ENCODE assay signal across 10 cellular contexts in the genomic region with DNA sequence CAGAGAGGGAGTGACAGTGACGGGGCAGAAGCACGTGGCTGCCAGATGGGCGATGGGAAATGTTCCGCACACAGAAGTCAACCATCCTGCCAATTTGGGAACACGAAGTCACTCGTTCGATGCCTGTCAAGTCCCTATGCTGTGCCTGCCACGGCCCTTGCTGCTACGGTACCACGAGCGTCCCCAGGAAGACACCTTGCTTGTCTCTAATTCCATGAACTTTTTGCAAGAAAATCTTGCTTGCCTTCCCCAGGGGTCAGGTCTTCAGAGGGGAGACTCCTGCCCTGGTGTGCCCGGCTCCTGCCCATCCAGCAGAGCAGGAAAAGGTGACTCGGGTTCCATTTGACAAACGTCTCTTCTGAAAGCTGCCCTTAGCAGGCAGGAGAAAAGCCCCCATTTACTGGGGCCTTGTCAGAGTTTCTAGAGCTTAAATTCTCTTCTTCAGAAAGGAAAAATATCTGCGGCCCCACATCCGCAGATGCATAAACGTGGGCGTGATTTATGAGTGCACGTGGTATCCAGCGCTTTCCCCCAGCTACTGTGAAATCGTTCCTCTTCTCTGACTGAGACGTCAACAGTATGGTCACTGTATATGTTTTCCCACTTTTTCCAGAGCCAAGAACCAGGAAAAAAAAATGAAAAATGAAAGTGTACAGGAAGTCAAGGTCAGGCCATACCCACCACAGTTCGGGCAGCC. TPM values are rescaled to one million over a fixed set of nuclear protein-coding genes. Genes with fewer than 3 reads are reported as not detected.
DNase-seq lines count a peak whose midpoint lies in the region; ATAC-seq, FAIRE-seq and TF ChIP-seq lines count a peak whose summit lies in the region.
"Had no signal": no experiment of that assay in that cellular context is flagged by ENCODE, and none has a peak within 500 bp of the region (broad histone marks: within the 10 kb centered on the region; RNA-seq: fewer than 3 reads in every experiment).

No MANE protein-coding gene starts in this region.

- H3K36me3 Mint-ChIP-seq in T-helper 17 cell (ENCODE audit: low read depth) (no peaks in the 10 kb centered on the region), CD14-positive monocyte (no peaks in the 10 kb centered on the region), progenitor cell of endocrine pancreas (ENCODE audit: insufficient read depth) (no peaks in the 10 kb centered on the region)

- H2BK120ac ChIP-seq in H1 (replicated peaks; ENCODE audit: low read depth, low read length) = no peak overlapping the region

- no peak overlapping the region for H4K91ac ChIP-seq in H1 (replicated peaks; ENCODE audit: insufficient read length, low read length)

- H3K23me2 ChIP-seq in H1 (ENCODE audit: low read depth, low read length) = no peaks in the 10 kb centered on the region

- H3K4me1 ChIP-seq in H1 (replicated peaks in 1 of 4; ENCODE audit: control insufficient read depth in 3 of 4, insufficient read depth in 4 of 4, low read length in 3 of 4) = no peaks in the 10 kb centered on the region

- no peak overlapping the region for H3K14ac ChIP-seq in H1 (ENCODE audit: insufficient read length)

- no peak for TF ChIP-seq RAD21 in H1 (IDR thresholded peaks at IDR 0.05 in 1 of 2, conservative IDR thresholded peaks at IDR 0.05 in 1 of 2; ENCODE audit: low read depth in 2 of 2, low read length in 2 of 2)

- no peaks in the 10 kb centered on the region for H3K79me1 ChIP-seq in H1 (ENCODE audit: low read depth, low read length)

- CTCF ChIA-PET in GM10248 (lab: Yijun Ruan, JAX) (interaction anchor here (1.2 kb wide), 2 partner anchors 17 to 423 kb away, joined by 3 to 4 read pairs; a partner anchor contains a TSS), H1 (lab: Charles Lee; ENCODE audit: partially characterized antibody) (interaction anchor here (0.6 to 1.4 kb wide), 4 partner anchors 8 to 88 kb away, joined by 3 read pairs; a partner anchor contains a TSS)

- intact Hi-C loops in CD14-positive monocyte (cut with micrococcal nuclease) = no loop called here

- H3K9me3 ChIP-seq in T-helper 17 cell (ENCODE audit: control insufficient read depth, low read length, poor library complexity, severe bottlenecking) (no peaks in the 10 kb centered on the region), H1 (ENCODE audit: insufficient read depth in 2 of 2, low read depth in 1 of 2, low read length in 1 of 2) (no peaks in the 10 kb centered on the region)

- no peak overlapping the region for H2BK5ac ChIP-seq in H1 (ENCODE audit: low read depth, low read length)

- H4K5ac ChIP-seq in H1 (ENCODE audit: insufficient read length, low read depth, low read length) = no peak overlapping the region

- no peak overlapping the region for H2BK15ac ChIP-seq in H1 (ENCODE audit: low read length)

- H3K9ac ChIP-seq in H1 (replicated peaks in 1 of 4; ENCODE audit: extremely low read depth in 1 of 4, low read depth in 3 of 4, low read length in 3 of 4) = no peak overlapping the region

- 90% methylated on average over 23 of the region's 23 CpGs; no CpG with 5 or more reads in 1 of the 2 experiments for WGBS in H1 (ENCODE audit: extremely low coverage in 1 of 2, insufficient coverage in 1 of 2, insufficient read length in 1 of 2, insufficient replicate concordance in 2 of 2, low coverage in 1 of 2, low lambda C conversion rate in 2 of 2, missing lambda C conversion rate in 1 of 2), 2 experiments

- H3K4ac ChIP-seq in H1 (replicated peaks; ENCODE audit: insufficient read length, low read depth, low read length) = no peak overlapping the region

- no peak for FAIRE-seq in H1 (lab: Jason Lieb, UNC)

- H2BK20ac ChIP-seq in H1 (ENCODE audit: low read length) = no peak overlapping the region

- no peak for TF ChIP-seq EP300 in H1 (IDR thresholded peaks at IDR 0.05; ENCODE audit: borderline replicate concordance in 1 of 2, low read depth in 2 of 2, low read length in 2 of 2)

- H3K4me3 Mint-ChIP-seq in T-helper 17 cell = no peak overlapping the region
- H3K4me3 Mint-ChIP-seq in CD14-positive monocyte = peak overlapping the region in 1 of 2 donors; percentile 26
- no peak overlapping the region for H3K4me3 Mint-ChIP-seq in progenitor cell of endocrine pancreas (ENCODE audit: low read depth)

- no peaks in the 10 kb centered on the region for H3K9me3 Mint-ChIP-seq in CD14-positive monocyte
- no peaks in the 10 kb centered on the region for H3K9me3 Mint-ChIP-seq in progenitor cell of endocrine pancreas (ENCODE audit: low read depth)

- H3K4me3 ChIP-seq in H1 (ENCODE audit: extremely low read depth in 1 of 4, insufficient read depth in 2 of 4, low read depth in 3 of 4, low read length in 4 of 4) = no peak overlapping the region

- H3K27me3 ChIP-seq in H1 (replicated peaks in 1 of 4; ENCODE audit: control insufficient read depth in 3 of 4, extremely low read depth in 1 of 4, insufficient read depth in 3 of 4, low read length in 3 of 4) = no peaks in the 10 kb centered on the region; a peak in 1 of 7 replicates

- TF ChIP-seq POLR2A in H1 (IDR thresholded peaks at IDR 0.05; ENCODE audit: control extremely low read depth in 1 of 2, low read depth in 2 of 2, low read length in 2 of 2) = no peak

- TF ChIP-seq CTCF in GM10248 (IDR thresholded peaks at IDR 0.05; ENCODE audit: control extremely low read depth, extremely low read depth, low read depth, missing control alignments) (no peak), H1 (IDR thresholded peaks at IDR 0.05; ENCODE audit: control extremely low read depth in 1 of 3, insufficient read depth in 1 of 3, low read depth in 1 of 3, low read length in 3 of 3) (no peak), CD14-positive monocyte (IDR thresholded peaks at IDR 0.05) (no peak), progenitor cell of endocrine pancreas (IDR thresholded peaks at IDR 0.05; ENCODE audit: unreplicated experiment) (no peak)

- H4K8ac ChIP-seq in H1 (ENCODE audit: extremely low read depth, insufficient read depth, low read length) = no peak overlapping the region

- H3K27me3 Mint-ChIP-seq in T-helper 17 cell = peaks cover 14% of the 10 kb centered on the region
- H3K27me3 Mint-ChIP-seq in CD14-positive monocyte (ENCODE audit: low read depth in 3 of 3) = peaks cover 9 to 12% (median 12%) of the 10 kb centered on the region in 3 donors
- H3K27me3 Mint-ChIP-seq in progenitor cell of endocrine pancreas = peaks cover 21% of the 10 kb centered on the region

- peaks cover 6% of the 10 kb centered on the region for H3K4me1 Mint-ChIP-seq in T-helper 17 cell
- H3K4me1 Mint-ChIP-seq in CD14-positive monocyte = peaks cover 3% of the 10 kb centered on the region
- H3K4me1 Mint-ChIP-seq in progenitor cell of endocrine pancreas (ENCODE audit: low read depth) = no peaks in the 10 kb centered on the region

- H2BK12ac ChIP-seq in H1 (ENCODE audit: low read depth, low read length) = peak overlapping the region; percentile 52; the same call in 1 of the 2 replicates

- H3K18ac ChIP-seq in H1 (ENCODE audit: extremely low read depth, low read length) = no peak overlapping the region

- DNase-seq in GM10248 (ENCODE audit: extremely low spot score) = peak; percentile 56
- no peak for DNase-seq in T-helper 17 cell
- DNase-seq in H1 (ENCODE audit: low read depth in 1 of 2, low spot score in 2 of 2) = no peak
- peak; percentile 41 for DNase-seq in stimulated activated CD4-positive, alpha-beta T cell treated with anti-CD3 and anti-CD28 coated beads, Interleukin-2, amount 100 ng/mL, for 4 hours (ENCODE audit: low read depth)
- no peak for DNase-seq in CD14-positive monocyte (ENCODE audit: low spot score)
- DNase-seq in progenitor cell of endocrine pancreas (ENCODE audit: low spot score, unreplicated experiment) = no peak
- DNase-seq: KBM-7, mammary epithelial cell had no signal

- H3K27ac Mint-ChIP-seq in T-helper 17 cell (peak overlapping the region; percentile 75), CD14-positive monocyte (peak overlapping the region in 1 of 7 donors; percentile 26), progenitor cell of endocrine pancreas (no peak overlapping the region)

- POLR2A ChIA-PET in GM10248 (lab: Yijun Ruan, JAX) (no interaction called here), H1 (lab: Charles Lee; ENCODE audit: partially characterized antibody) (interaction anchor here (0.7 kb wide), 1 partner anchor 218 kb away, joined by 3 read pairs; a partner anchor contains a TSS)

- no peaks in the 10 kb centered on the region for H4K20me1 ChIP-seq in H1 (replicated peaks in 1 of 2; ENCODE audit: control insufficient read depth in 1 of 2, insufficient read depth in 2 of 2, low read length in 2 of 2)

- H3K27ac ChIP-seq in H1 (ENCODE audit: low read depth, low read length) = no peak overlapping the region

- H3K56ac ChIP-seq in H1 (replicated peaks; ENCODE audit: insufficient read length, low read depth, low read length) = no peak overlapping the region

- no peak overlapping the region for H3K23ac ChIP-seq in H1 (ENCODE audit: insufficient read length)

- H2AFZ ChIP-seq in H1 (ENCODE audit: low read length) = no peak overlapping the region

- 0 out of 2 replicates have a peak overlapping the region, but pooled peaks have one; percentile 45 for H2AK5ac ChIP-seq in H1 (ENCODE audit: low read depth, low read length)

- ATAC-seq in T-helper 17 cell (peak; percentile 52), GM21825 (IDR thresholded peaks at IDR 0.05; ENCODE audit: unreplicated experiment) (no peak), HG03025 (IDR thresholded peaks at IDR 0.05; ENCODE audit: low FRiP score, unreplicated experiment) (no peak)

- H3K79me2 ChIP-seq in H1 (ENCODE audit: control insufficient read depth in 1 of 2, insufficient read depth in 2 of 2, low read length in 2 of 2) = no peaks in the 10 kb centered on the region

- no peaks in the 10 kb centered on the region for H3K36me3 ChIP-seq in H1 (ENCODE audit: control insufficient read depth in 2 of 4, insufficient read depth in 4 of 4, low read length in 3 of 4)

- H3K4me2 ChIP-seq in H1 (ENCODE audit: insufficient read depth in 1 of 2, low read depth in 2 of 2, low read length in 2 of 2) = no peak overlapping the region

RNA-seq across cellular contexts. Expression of a gene that starts 16.8 kb away (rescaled TPM):
- total RNA-seq in T-helper 17 cell (100 to 1,000 TPM; 161 to 167 TPM), progenitor cell of endocrine pancreas (78.8 and 85.6 TPM in 2 replicates)
- 61.6 and 64.4 TPM in 2 replicates for total RNA-seq in H1 (2021; fragmentation: NEBNext Ultra II Directional; extraction: Animal tissue kit (Norgen Biotek cat#: 25700))
- polyA plus RNA-seq in H1 (2011; rRNA removed) (45.2 and 45.3 TPM in 2 replicates), CD14-positive monocyte (10 to 100 TPM; 15.6 to 27.4 TPM)
- polyA plus RNA-seq in H1 (2011; cell fraction: cytosol; rRNA removed) = 87.2 TPM
- polyA plus RNA-seq in H1 (2011; cell fraction: nucleus; rRNA removed) = 65.1 TPM
- polyA plus RNA-seq in H1 (2012, experiment 1 of 2) = 67.7 to 88.0 TPM (median 78.0 TPM) in 4 replicates
- polyA plus RNA-seq in H1 (2012, experiment 2 of 2) = 9.0 TPM
- 60.8 TPM for polyA plus RNA-seq in H1 (2013, experiment 1 of 2)
- polyA plus RNA-seq in H1 (2013, experiment 2 of 2) = 50.5 TPM
- polyA minus RNA-seq in H1 (2011; rRNA and poly(A)+ RNA removed) = 45.0 and 48.5 TPM in 2 replicates
- 32.7 TPM for polyA minus RNA-seq in H1 (2011; cell fraction: cytosol; rRNA and poly(A)+ RNA removed)
- polyA minus RNA-seq in H1 (2011; cell fraction: nucleus; rRNA and poly(A)+ RNA removed) = 46.7 TPM

RNA-seq across cellular contexts. Expression of a gene that starts 58.3 kb away (rescaled TPM):
- total RNA-seq in T-helper 17 cell = 10 to 100 TPM; 59.2 to 64.8 TPM
- 26.7 and 26.8 TPM in 2 replicates for total RNA-seq in H1 (2021; fragmentation: NEBNext Ultra II Directional; extraction: Animal tissue kit (Norgen Biotek cat#: 25700))
- 12.4 and 26.3 TPM in 2 replicates for polyA plus RNA-seq in H1 (2011; rRNA removed)
- polyA plus RNA-seq in H1 (2011; cell fraction: cytosol; rRNA removed) = 20.2 TPM
- 166 TPM for polyA plus RNA-seq in H1 (2011; cell fraction: nucleus; rRNA removed)
- polyA plus RNA-seq in H1 (2012, experiment 1 of 2) = 30.4 to 43.7 TPM (median 40.6 TPM) in 4 replicates
- 20.7 TPM for polyA plus RNA-seq in H1 (2012, experiment 2 of 2)
- polyA plus RNA-seq in H1 (2013, experiment 1 of 2) = 16.9 TPM
- polyA plus RNA-seq in H1 (2013, experiment 2 of 2) = 14.3 TPM
- 7.0 and 9.4 TPM in 2 replicates for polyA minus RNA-seq in H1 (2011; rRNA and poly(A)+ RNA removed)
- 9.7 TPM for polyA minus RNA-seq in H1 (2011; cell fraction: cytosol; rRNA and poly(A)+ RNA removed)
- 37.9 TPM for polyA minus RNA-seq in H1 (2011; cell fraction: nucleus; rRNA and poly(A)+ RNA removed)
- 10 to 100 TPM; 37.6 to 39.6 TPM for polyA plus RNA-seq in CD14-positive monocyte
- total RNA-seq in progenitor cell of endocrine pancreas = 55.4 and 56.3 TPM in 2 replicates

Comparison
In these comparisons a context has a peak if more than half of its experiments do, and no peak if none do; other contexts are left out.
1. DNase-seq: peak in GM10248 (single experiment) and stimulated activated CD4-positive, alpha-beta T cell treated with anti-CD3 and anti-CD28 coated beads, Interleukin-2, amount 100 ng/mL, for 4 hours (single experiment); none in T-helper 17 cell (0 of 3), H1 (0 of 2), CD14-positive monocyte (single experiment) and progenitor cell of endocrine pancreas (single experiment).